8 cellular contexts compared by ENCODE assay signal in the genomic region with DNA sequence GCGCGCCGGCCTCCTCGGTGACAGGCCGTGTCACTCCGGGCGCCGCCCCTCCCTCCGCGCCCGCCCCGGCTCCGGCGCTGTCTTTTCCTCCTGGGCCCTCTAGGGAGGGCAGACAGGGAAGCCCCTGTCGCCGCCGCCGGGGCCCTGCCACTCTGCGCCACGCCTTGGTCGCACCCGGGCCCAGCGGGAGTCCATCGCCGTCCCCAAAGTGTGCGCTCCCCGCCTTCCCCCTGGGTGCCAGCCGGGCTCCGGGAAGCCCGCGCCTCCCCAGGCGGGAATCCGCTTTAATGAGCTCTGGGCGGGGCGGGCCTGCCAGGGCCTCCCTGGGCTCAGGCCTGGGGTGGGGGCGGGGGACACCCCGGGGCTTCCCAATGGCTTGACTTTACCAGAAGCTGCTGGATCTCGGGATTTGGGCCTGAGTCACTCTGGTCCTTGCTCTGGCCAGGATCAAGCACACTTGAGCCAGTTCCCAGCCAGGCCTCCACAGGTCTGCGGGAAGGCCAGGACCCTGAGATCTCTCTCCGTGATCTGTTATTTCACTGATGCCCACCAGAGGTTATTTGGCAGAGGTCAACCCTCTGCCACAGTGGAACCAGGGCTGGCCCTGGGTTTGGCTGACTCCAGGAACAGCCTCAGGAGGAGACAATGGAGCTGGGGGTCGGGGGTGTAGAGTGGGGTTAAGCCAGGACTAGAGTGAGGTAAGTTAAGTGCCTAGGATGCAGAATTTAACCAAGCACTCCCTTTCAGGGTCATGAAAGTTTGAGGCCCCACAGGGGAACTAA.
DNase-seq lines count a peak whose midpoint lies in the region; ATAC-seq, FAIRE-seq and TF ChIP-seq lines count a peak whose summit lies in the region.

No MANE protein-coding gene starts in this region.

- peak; percentile 38 for ATAC-seq in HG02678 (IDR thresholded peaks at IDR 0.05; ENCODE audit: unreplicated experiment)

- 9 to 20% (median 12%) methylated on average over 18 to 41 of the region's 41 CpGs for WGBS in small intestine, 3 donors

- TF ChIP-seq CTCF in astrocyte of the cerebellum (IDR thresholded peaks at IDR 0.05; ENCODE audit: low read depth, low read length, missing control alignments), result no peak

- H3K4me1 ChIP-seq in SJCRH30 (peaks cover 56% of the 10 kb centered on the region), iPS-20b (ENCODE audit: insufficient read depth, low read length) (0 out of 2 replicates have a peak, but pooled peaks cover 6% of the 10 kb centered on the region), small intestine (ENCODE audit: control insufficient read depth in 2 of 2, insufficient read depth in 1 of 2, low read depth in 1 of 2, low read length in 1 of 2) (no peaks in the 10 kb centered on the region)

- H3K9ac ChIP-seq in iPS-20b (ENCODE audit: low read depth, low read length), result no peak overlapping the region

- DNase-seq in NCI-H748 (lab: John Stamatoyannopoulos, UW; ENCODE audit: unreplicated experiment) (peak; percentile 84), NCI-H748 treated with DMSO at 0.1 percent for 48 hours (lab: John Stamatoyannopoulos, UW) (no peak), SJCRH30 (peak; percentile 49 to 54), astrocyte of the cerebellum (ENCODE audit: low read depth) (no peak), small intestine (no peak), NCI-H2107 treated with DMSO at 0.1 percent for 48 hours (lab: John Stamatoyannopoulos, UW; ENCODE audit: unreplicated experiment) (no peak)

- in situ Hi-C loops in astrocyte of the cerebellum (cut with HindIII; ENCODE audit: low sequenced_read_pairs), result no loop called here

- H3K27ac ChIP-seq in SJCRH30, result peak overlapping the region; percentile 62
- H3K27ac ChIP-seq in iPS-20b (ENCODE audit: low read length), result no peak overlapping the region
- H3K27ac ChIP-seq in small intestine (ENCODE audit: low read depth in 1 of 2, low read length in 1 of 2), result peak overlapping the region; percentile 46 to 81

- H3K9me3 ChIP-seq in SJCRH30 (replicated peaks) (no peaks in the 10 kb centered on the region), iPS-20b (ENCODE audit: insufficient read depth, low read depth, low read length) (no peaks in the 10 kb centered on the region), small intestine (ENCODE audit: control insufficient read depth, low read depth) (no peaks in the 10 kb centered on the region)

- H3K4me3 ChIP-seq in SJCRH30 (peak overlapping the region; percentile 67), astrocyte of the cerebellum (ENCODE audit: low read depth, low read length) (peak overlapping the region; percentile 47), iPS-20b (ENCODE audit: low read length) (peak overlapping the region; percentile 60; the same call in 1 of the 2 replicates), small intestine (ENCODE audit: low read depth in 1 of 2, low read length in 2 of 2) (peak overlapping the region in 1 of 2 donors; percentile 57)

- H3K27me3 ChIP-seq in SJCRH30, result no peaks in the 10 kb centered on the region
- peaks cover 59% of the 10 kb centered on the region for H3K27me3 ChIP-seq in iPS-20b (ENCODE audit: insufficient read depth, low read length)
- H3K27me3 ChIP-seq in small intestine (ENCODE audit: control insufficient read depth in 2 of 2, insufficient read depth in 2 of 2, low read length in 2 of 2), result peaks cover 0 to 3% of the 10 kb centered on the region in 2 donors

- H3K36me3 ChIP-seq in SJCRH30 (no peaks in the 10 kb centered on the region), iPS-20b (ENCODE audit: insufficient read depth, low read depth, low read length) (no peaks in the 10 kb centered on the region), small intestine (ENCODE audit: control insufficient read depth in 2 of 2, insufficient read depth in 2 of 2, low read length in 2 of 2) (no peaks in the 10 kb centered on the region)

- no peak for FAIRE-seq in small intestine (lab: Jason Lieb, UNC)

Comparison
In these comparisons a context has a peak if more than half of its experiments do, and no peak if none do; other contexts are left out.
1. DNase-seq: peak in NCI-H748 (single experiment) and SJCRH30 (2 of 2); none in NCI-H748 treated with DMSO at 0.1 percent for 48 hours (single experiment), astrocyte of the cerebellum (single experiment), small intestine (single experiment) and NCI-H2107 treated with DMSO at 0.1 percent for 48 hours (single experiment).